ENCODE assay signal across 28 cellular contexts in genomic region chr1:5842700-5843099, GRCh38.
"Had no signal": no experiment of that assay in that cellular context is flagged by ENCODE, and none has a peak within 500 bp of the region (broad histone marks: within the 10 kb centered on the region; RNA-seq: fewer than 3 reads in every experiment).

No MANE protein-coding gene starts in this region.

- H3K9ac ChIP-seq: parathyroid adenoma had no signal

- H2AFZ ChIP-seq: parathyroid adenoma had no signal

- H3K4me3 Mint-ChIP-seq: natural killer cell treated with Interleukin-12 subunit alpha and Interleukin-12 subunit beta and Interleukin-15 and Interleukin-18, amount 100 ng/mL, for 72 hours; nephron progenitor cell; neural crest cell; stimulated activated effector memory CD8-positive, alpha-beta T cell treated with anti-CD3 and anti-CD28 coated beads, Interleukin-12 subunit alpha, Interleukin-12 subunit beta, amount 100 ng/mL, for 72 hours; stimulated activated naive B cell treated with anti-CD40 and anti-IgM and Interleukin-4, amounts not matched to agents 10 μg/mL and 1 μg/mL and 100 μg/mL, for 72 hours; stimulated activated naive CD8-positive, alpha-beta T cell treated with anti-CD3 and anti-CD28 coated beads, Interleukin-15, Interleukin-2, amounts not matched to agents 100 ng/mL and 50 ng/mL, for 24 hours had no signal

- ATAC-seq: natural killer cell treated with Interleukin-12 subunit alpha and Interleukin-12 subunit beta and Interleukin-15 and Interleukin-18, amount 100 ng/mL, for 72 hours; psoas muscle; right cardiac atrium; right lobe of liver; stimulated activated effector memory CD8-positive, alpha-beta T cell treated with anti-CD3 and anti-CD28 coated beads, Interleukin-12 subunit alpha, Interleukin-12 subunit beta, amount 100 ng/mL, for 72 hours; stimulated activated naive B cell treated with anti-CD40 and anti-IgM and Interleukin-4, amounts not matched to agents 10 μg/mL and 1 μg/mL and 100 μg/mL, for 72 hours had no signal

- H3K4me3 ChIP-seq: ovary, psoas muscle, right lobe of liver, sigmoid colon, stomach, thoracic aorta, thyroid gland, tibial nerve, upper lobe of left lung, vagina had no signal

- DNase-seq: nephron progenitor cell; occipital lobe; ovary; posterior cingulate gyrus; psoas muscle; right lobe of liver; sigmoid colon; small intestine; stimulated activated CD4-positive, alpha-beta T cell treated with anti-CD3 and anti-CD28 coated beads, Interleukin-15, amount 100 ng/mL, for 24 hours; stimulated activated CD4-positive, alpha-beta T cell treated with anti-CD3 and anti-CD28 coated beads, Interleukin-2, amount 100 ng/mL, for 24 hours; stimulated activated CD4-positive, alpha-beta T cell treated with anti-CD3 and anti-CD28 coated beads, Interleukin-2, amount 100 ng/mL, for 48 hours; stimulated activated CD4-positive, alpha-beta T cell treated with anti-CD3 and anti-CD28 coated beads, Interleukin-4, amount 100 ng/mL, for 24 hours; stimulated activated naive B cell treated with anti-CD40 and anti-IgM and Interleukin-4, amounts not matched to agents 10 μg/mL and 1 μg/mL and 100 μg/mL, for 72 hours; stimulated activated naive CD4-positive, alpha-beta T cell treated with Interleukin-2 at 50 U/mL for 16 hours; stomach; thyroid gland; trophoblast cell had no signal

- H3K27me3 ChIP-seq: ovary, right lobe of liver, thyroid gland, vagina had no signal

- H3K36me3 ChIP-seq: ovary, right lobe of liver, sigmoid colon, stomach, thoracic aorta, thyroid gland, tibial nerve, upper lobe of left lung, vagina had no signal

- H3K4me1 ChIP-seq: parathyroid adenoma, psoas muscle, right lobe of liver, sigmoid colon, stomach, thyroid gland, tibial nerve, upper lobe of left lung, vagina had no signal

- H3K9me3 ChIP-seq: ovary, psoas muscle, right lobe of liver, sigmoid colon, stomach, thoracic aorta, thyroid gland, tibial nerve, upper lobe of left lung, vagina had no signal

- H3K27me3 Mint-ChIP-seq: stimulated activated naive CD8-positive, alpha-beta T cell treated with anti-CD3 and anti-CD28 coated beads, Interleukin-15, Interleukin-2, amounts not matched to agents 100 ng/mL and 50 ng/mL, for 24 hours had no signal

- H3K36me3 Mint-ChIP-seq: natural killer cell treated with Interleukin-12 subunit alpha and Interleukin-12 subunit beta and Interleukin-15 and Interleukin-18, amount 100 ng/mL, for 72 hours; stimulated activated effector memory CD8-positive, alpha-beta T cell treated with anti-CD3 and anti-CD28 coated beads, Interleukin-12 subunit alpha, Interleukin-12 subunit beta, amount 100 ng/mL, for 72 hours; stimulated activated naive B cell treated with anti-CD40 and anti-IgM and Interleukin-4, amounts not matched to agents 10 μg/mL and 1 μg/mL and 100 μg/mL, for 72 hours had no signal

- H3K4me1 Mint-ChIP-seq: nephron progenitor cell; stimulated activated effector memory CD8-positive, alpha-beta T cell treated with anti-CD3 and anti-CD28 coated beads, Interleukin-12 subunit alpha, Interleukin-12 subunit beta, amount 100 ng/mL, for 72 hours; stimulated activated naive B cell treated with anti-CD40 and anti-IgM and Interleukin-4, amounts not matched to agents 10 μg/mL and 1 μg/mL and 100 μg/mL, for 72 hours had no signal

- H3K9me3 Mint-ChIP-seq: natural killer cell treated with Interleukin-12 subunit alpha and Interleukin-12 subunit beta and Interleukin-15 and Interleukin-18, amount 100 ng/mL, for 72 hours; nephron progenitor cell; neural crest cell; stimulated activated effector memory CD8-positive, alpha-beta T cell treated with anti-CD3 and anti-CD28 coated beads, Interleukin-12 subunit alpha, Interleukin-12 subunit beta, amount 100 ng/mL, for 72 hours; stimulated activated naive B cell treated with anti-CD40 and anti-IgM and Interleukin-4, amounts not matched to agents 10 μg/mL and 1 μg/mL and 100 μg/mL, for 72 hours; stimulated activated naive CD8-positive, alpha-beta T cell treated with anti-CD3 and anti-CD28 coated beads, Interleukin-15, Interleukin-2, amounts not matched to agents 100 ng/mL and 50 ng/mL, for 24 hours had no signal

- H3K27ac Mint-ChIP-seq: natural killer cell treated with Interleukin-12 subunit alpha and Interleukin-12 subunit beta and Interleukin-15 and Interleukin-18, amount 100 ng/mL, for 72 hours; nephron progenitor cell; progenitor cell of endocrine pancreas; stimulated activated effector memory CD8-positive, alpha-beta T cell treated with anti-CD3 and anti-CD28 coated beads, Interleukin-12 subunit alpha, Interleukin-12 subunit beta, amount 100 ng/mL, for 72 hours; stimulated activated naive B cell treated with anti-CD40 and anti-IgM and Interleukin-4, amounts not matched to agents 10 μg/mL and 1 μg/mL and 100 μg/mL, for 72 hours; stimulated activated naive CD8-positive, alpha-beta T cell treated with anti-CD3 and anti-CD28 coated beads, Interleukin-15, Interleukin-2, amounts not matched to agents 100 ng/mL and 50 ng/mL, for 24 hours had no signal

- H3K27ac ChIP-seq: ovary, parathyroid adenoma, psoas muscle, right lobe of liver, sigmoid colon, stomach, thoracic aorta, thyroid gland, tibial nerve, upper lobe of left lung, vagina had no signal
